Comparison of ENCODE assay signal across 25 cellular contexts in genomic region chr4:72390409-72390808, GRCh38.
DNase-seq lines count a peak whose midpoint lies in the region; ATAC-seq, FAIRE-seq and TF ChIP-seq lines count a peak whose summit lies in the region.
"Had no signal": no experiment of that assay in that cellular context is flagged by ENCODE, and none has a peak within 500 bp of the region (broad histone marks: within the 10 kb centered on the region; RNA-seq: fewer than 3 reads in every experiment).

No MANE protein-coding gene starts in this region.

- no peaks in the 10 kb centered on the region for H3K27me3 ChIP-seq in bronchial epithelial cell (ENCODE audit: control insufficient read depth, insufficient read depth, low read length)
- H3K27me3 ChIP-seq: colonic mucosa, tibial nerve had no signal

- H3K36me3 ChIP-seq in bronchial epithelial cell (ENCODE audit: control insufficient read depth, insufficient read depth, low read length) = no peaks in the 10 kb centered on the region
- H3K36me3 ChIP-seq: colonic mucosa, tibial nerve, WERI-Rb-1 had no signal

- no peak for ATAC-seq in HG02884 (IDR thresholded peaks at IDR 0.05; ENCODE audit: unreplicated experiment)
- ATAC-seq: CD8-positive, alpha-beta T cell; K562; natural killer cell had no signal

- FAIRE-seq in bronchial epithelial cell (lab: Jason Lieb, UNC) = no peak
- FAIRE-seq: frontal cortex, GM12891, K562 had no signal

- peak; percentile 8 for DNase-seq in LHCN-M2 (ENCODE audit: low read depth)
- peak; percentile 52 for DNase-seq in bronchial epithelial cell (ENCODE audit: low read depth)
- DNase-seq in fibroblast of the aortic adventitia (ENCODE audit: low read depth) = peak; percentile 69
- peak; percentile 59 for DNase-seq in stromal cell of bone marrow (ENCODE audit: low read depth)
- no peak for DNase-seq in OCI-M2 (lab: John Stamatoyannopoulos, UW; ENCODE audit: unreplicated experiment)
- DNase-seq in T-helper 1 cell = no peak
- DNase-seq: activated CD4-positive, alpha-beta memory T cell treated with anti-CD3 and anti-CD28 coated beads for 36 hours; amygdala; CD8-positive, alpha-beta T cell; colonic mucosa; DMS153; MV-4-11; natural killer cell; NCI-H187 treated with DMSO at 0.1 percent for 48 hours; NCI-H2227 treated with DMSO at 0.1 percent for 48 hours; NCI-H748 treated with DMSO at 0.1 percent for 48 hours; SIG-M5; stimulated activated CD4-positive, alpha-beta T cell treated with anti-CD3 and anti-CD28 coated beads, Interleukin-1b, Interleukin-23, amount 100 ng/mL, for 48 hours; stimulated activated naive CD4-positive, alpha-beta T cell; WERI-Rb-1 had no signal

- no peak overlapping the region for H3K4me3 ChIP-seq in bronchial epithelial cell (ENCODE audit: low read depth, low read length)
- no peak overlapping the region for H3K4me3 ChIP-seq in fibroblast of the aortic adventitia (ENCODE audit: low read depth, low read length)
- H3K4me3 ChIP-seq: colonic mucosa, K562, tibial nerve had no signal

- no peak for TF ChIP-seq CTCF in bronchial epithelial cell (IDR thresholded peaks at IDR 0.05; ENCODE audit: insufficient read depth, low read length, severe bottlenecking)
- TF ChIP-seq CTCF in fibroblast of the aortic adventitia (IDR thresholded peaks at IDR 0.05; ENCODE audit: insufficient read depth, low read length) = no peak

Comparison
In these comparisons a context has a peak if more than half of its experiments do, and no peak if none do; other contexts are left out.
1. DNase-seq: peak in LHCN-M2 (single experiment), bronchial epithelial cell (single experiment), fibroblast of the aortic adventitia (single experiment) and stromal cell of bone marrow (single experiment); none in OCI-M2 (single experiment) and T-helper 1 cell (0 of 5).